Comparison of ENCODE assay signal across 4 cellular contexts in the genomic region with DNA sequence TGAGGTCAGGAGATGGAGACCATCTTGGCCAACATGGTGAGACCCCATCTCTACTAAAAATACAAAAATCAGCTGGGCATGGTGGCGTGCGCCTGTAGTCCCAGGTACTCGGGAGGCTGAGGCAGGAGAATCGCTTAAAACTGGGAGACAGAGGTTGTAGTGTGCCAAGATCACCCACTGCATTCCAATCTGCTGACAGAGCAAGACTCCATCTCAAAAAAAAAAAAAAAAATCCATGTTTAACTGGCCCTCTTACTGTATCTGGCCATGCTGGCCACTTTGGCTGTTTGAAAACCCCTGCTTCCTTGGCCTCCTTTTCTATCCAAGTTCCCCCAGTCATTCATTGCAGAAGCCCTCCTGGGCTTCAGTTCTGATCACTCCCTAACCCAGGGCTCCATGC. TPM values are rescaled to one million over a fixed set of nuclear protein-coding genes. Genes with fewer than 3 reads are reported as not detected.
"Had no signal": no experiment of that assay in that cellular context is flagged by ENCODE, and none has a peak within 500 bp of the region (broad histone marks: within the 10 kb centered on the region; RNA-seq: fewer than 3 reads in every experiment).

No MANE protein-coding gene starts in this region.

RNA-seq across cellular contexts. Expression of a gene that starts 53.9 kb away (rescaled TPM):
- total RNA-seq: cardiac muscle cell; naive thymus-derived CD4-positive, alpha-beta T cell; stomach; temporal lobe had no signal
- polyA plus RNA-seq: cardiac muscle cell; naive thymus-derived CD4-positive, alpha-beta T cell had no signal
